20 cellular contexts compared by ENCODE assay signal in genomic region chr2:15845737-15846405, GRCh38.
"Had no signal": no experiment of that assay in that cellular context is flagged by ENCODE, and none has a peak within 500 bp of the region (broad histone marks: within the 10 kb centered on the region; RNA-seq: fewer than 3 reads in every experiment).

No MANE protein-coding gene starts in this region.

- DNase-seq: KBM-7, MV-4-11, NCI-H1048, NCI-H1105, NCI-H1417, NCI-H1436 treated with DMSO at 0.1 percent for 48 hours, NCI-H1694, NCI-H1930, NCI-H2081, NCI-H2107, NCI-H2227 treated with DMSO at 0.1 percent for 48 hours, NCI-H524 treated with DMSO at 0.1 percent for 48 hours, NCI-H69, NCI-H774, SHP77 treated with DMSO at 0.1 percent for 48 hours, SJCRH30 had no signal

- H3K9me3 ChIP-seq: SJCRH30 had no signal

- H3K36me3 ChIP-seq: SJCRH30 had no signal

- ATAC-seq: Right ventricle myocardium inferior, SK-N-SH treated with all-trans-retinoic acid at 6 μM for 48 hours had no signal

- H3K27ac ChIP-seq: HL-60, SJCRH30 had no signal

- FAIRE-seq: HTR-8/SVneo had no signal

- H3K27me3 ChIP-seq: SJCRH30 had no signal

- H3K4me3 ChIP-seq: SJCRH30 had no signal
